ENCODE assay signal across 19 cellular contexts in genomic region chr15:71272932-71273331, GRCh38.
A peak's percentile ranks its signal among the peaks of the same experiment; 100 is the strongest.
DNase-seq lines count a peak whose midpoint lies in the region; ATAC-seq and TF ChIP-seq lines count a peak whose summit lies in the region.
"Had no signal": no experiment of that assay in that cellular context is flagged by ENCODE, and none has a peak within 500 bp of the region (broad histone marks: within the 10 kb centered on the region; RNA-seq: fewer than 3 reads in every experiment).

No MANE protein-coding gene starts in this region.

- H3K27ac Mint-ChIP-seq in activated T-cell treated with anti-CD3 and anti-CD28 coated beads, Interleukin-2, amount 50 U/mL, for 72 hours: no peak overlapping the region
- H3K27ac Mint-ChIP-seq: natural killer cell treated with Interleukin-12 subunit alpha and Interleukin-12 subunit beta and Interleukin-15 and Interleukin-18, amount 100 ng/mL, for 72 hours; T-cell had no signal

- no peak for ATAC-seq in left cardiac atrium
- ATAC-seq in activated T-cell treated with anti-CD3 and anti-CD28 coated beads, Interleukin-2, amount 50 U/mL, for 72 hours (replicated peaks in 1 of 2): no peak
- no peak for ATAC-seq in HG02852 (IDR thresholded peaks at IDR 0.05; ENCODE audit: unreplicated experiment)
- ATAC-seq: natural killer cell treated with Interleukin-12 subunit alpha and Interleukin-12 subunit beta and Interleukin-15 and Interleukin-18, amount 100 ng/mL, for 72 hours; T-cell had no signal

- H3K79me2 ChIP-seq in hepatocyte: no peaks in the 10 kb centered on the region

- no peak for TF ChIP-seq CTCF in left ventricle myocardium inferior (IDR thresholded peaks at IDR 0.05; ENCODE audit: borderline replicate concordance)
- no peak for TF ChIP-seq CTCF in hepatocyte (IDR thresholded peaks at IDR 0.05; ENCODE audit: poor library complexity)

- H2AFZ ChIP-seq in hepatocyte: no peak overlapping the region

- H3K36me3 ChIP-seq in left ventricle myocardium inferior: no peaks in the 10 kb centered on the region
- H3K36me3 ChIP-seq in hepatocyte (replicated peaks; ENCODE audit: insufficient read depth, low read depth): no peaks in the 10 kb centered on the region
- H3K36me3 ChIP-seq: ascending aorta, prostate gland had no signal

- H3K27ac ChIP-seq in left ventricle myocardium inferior (replicated peaks): peak overlapping the region; percentile 9
- peak overlapping the region; percentile 49 for H3K27ac ChIP-seq in hepatocyte
- H3K27ac ChIP-seq: prostate gland, testis had no signal

- H3K9me3 ChIP-seq in left ventricle myocardium inferior (replicated peaks): peaks cover 6% of the 10 kb centered on the region
- H3K9me3 ChIP-seq in hepatocyte (ENCODE audit: low read depth): no peaks in the 10 kb centered on the region
- H3K9me3 ChIP-seq: ascending aorta, prostate gland, testis had no signal

- no peaks in the 10 kb centered on the region for H3K36me3 Mint-ChIP-seq in activated T-cell treated with anti-CD3 and anti-CD28 coated beads, Interleukin-2, amount 50 U/mL, for 72 hours (ENCODE audit: insufficient read depth in 2 of 2)
- H3K36me3 Mint-ChIP-seq: T-cell had no signal

- intact Hi-C loops in left ventricle myocardium inferior (cut with micrococcal nuclease) (no loop called here), left cardiac atrium (cut with DNase I) (no loop called here)

- WGBS in hepatocyte (ENCODE audit: low lambda C conversion rate, missing lambda C conversion rate): 64% methylated on average over 6 of the region's 6 CpGs

- H3K4me2 ChIP-seq in hepatocyte: no peak overlapping the region

- DNase-seq in left ventricle myocardium inferior (no peak), left cardiac atrium (no peak), astrocyte of the hippocampus (ENCODE audit: low read depth, low spot score) (peak; percentile 56), hepatocyte (ENCODE audit: low spot score) (no peak), NCI-H1694 (lab: John Stamatoyannopoulos, UW) (no peak)
- no peak for DNase-seq in stimulated activated CD4-positive, alpha-beta T cell treated with anti-CD3 and anti-CD28 coated beads, Interleukin-4, amount 100 ng/mL, for 4 hours
- DNase-seq in activated T-cell treated with anti-CD3 and anti-CD28 coated beads, Interleukin-2, amount 50 U/mL, for 72 hours: no peak
- DNase-seq: activated CD4-positive, alpha-beta T cell treated with anti-CD3 and anti-CD28 coated beads, Interleukin-2, amount 50 U/mL, for 1 hour; dermis blood vessel endothelial cell; NCI-H1694 treated with DMSO at 0.1 percent for 48 hours; NCI-H345; NK-92 treated with Interleukin-12 subunit alpha and Interleukin-12 subunit beta, amount 100 ng/mL, for 24 hours; stimulated activated CD4-positive, alpha-beta T cell treated with anti-CD3 and anti-CD28 coated beads, Interleukin-12 subunit alpha, Interleukin-12 subunit beta, amount 100 ng/mL, for 4 hours; T-cell; testis had no signal

- H3K27me3 ChIP-seq in left ventricle myocardium inferior (ENCODE audit: low read depth) (no peaks in the 10 kb centered on the region), hepatocyte (no peaks in the 10 kb centered on the region)
- H3K27me3 ChIP-seq: ascending aorta, testis had no signal

- H3K4me1 ChIP-seq in left ventricle myocardium inferior (peaks cover 4% of the 10 kb centered on the region), hepatocyte (ENCODE audit: insufficient read depth) (peaks cover 29% of the 10 kb centered on the region)
- H3K4me1 ChIP-seq: prostate gland, testis had no signal

- no peaks in the 10 kb centered on the region for H3K9me2 ChIP-seq in hepatocyte (replicated peaks; ENCODE audit: insufficient read depth)

- peaks cover 3 to 5% of the 10 kb centered on the region in 2 donors for H3K9me3 Mint-ChIP-seq in activated T-cell treated with anti-CD3 and anti-CD28 coated beads, Interleukin-2, amount 50 U/mL, for 72 hours
- H3K9me3 Mint-ChIP-seq: natural killer cell treated with Interleukin-12 subunit alpha and Interleukin-12 subunit beta and Interleukin-15 and Interleukin-18, amount 100 ng/mL, for 72 hours had no signal

- H3K4me1 Mint-ChIP-seq in activated T-cell treated with anti-CD3 and anti-CD28 coated beads, Interleukin-2, amount 50 U/mL, for 72 hours (ENCODE audit: low read depth): no peaks in the 10 kb centered on the region
- H3K4me1 Mint-ChIP-seq: T-cell had no signal

- H3K4me3 Mint-ChIP-seq in activated T-cell treated with anti-CD3 and anti-CD28 coated beads, Interleukin-2, amount 50 U/mL, for 72 hours: no peak overlapping the region
- H3K4me3 Mint-ChIP-seq: natural killer cell treated with Interleukin-12 subunit alpha and Interleukin-12 subunit beta and Interleukin-15 and Interleukin-18, amount 100 ng/mL, for 72 hours; T-cell had no signal

- H3K4me3 ChIP-seq in left ventricle myocardium inferior: no peak overlapping the region
- no peak overlapping the region for H3K4me3 ChIP-seq in hepatocyte
- H3K4me3 ChIP-seq: ascending aorta, prostate gland, testis had no signal

- H4K20me1 ChIP-seq in hepatocyte (ENCODE audit: insufficient read depth, poor library complexity, severe bottlenecking): no peaks in the 10 kb centered on the region

- H3K27me3 Mint-ChIP-seq in activated T-cell treated with anti-CD3 and anti-CD28 coated beads, Interleukin-2, amount 50 U/mL, for 72 hours (ENCODE audit: low read depth): peaks cover 5% of the 10 kb centered on the region
